Comparison of ENCODE assay signal across 11 cellular contexts in the genomic region with DNA sequence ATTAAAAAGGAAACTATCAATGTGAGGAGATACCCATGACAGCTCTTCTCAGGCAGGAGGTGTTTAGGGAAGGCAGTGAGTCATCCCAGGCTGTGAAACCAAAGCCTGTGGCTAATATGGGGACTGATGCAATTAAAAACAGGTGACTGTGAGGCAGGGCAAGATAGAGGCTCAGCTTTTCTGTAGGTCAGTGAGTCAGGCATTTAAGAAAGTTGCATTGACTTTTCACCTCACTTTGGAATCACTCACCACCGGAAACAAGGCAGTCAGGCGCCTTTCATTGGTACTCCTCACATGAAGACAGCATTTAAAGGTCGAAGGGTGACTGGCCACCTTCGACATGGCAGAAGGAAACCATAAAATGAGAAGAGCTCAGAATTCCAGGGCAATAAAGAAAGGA. TPM values are rescaled to one million over a fixed set of nuclear protein-coding genes. Genes with fewer than 3 reads are reported as not detected.
A peak's percentile ranks its signal among the peaks of the same experiment; 100 is the strongest.
DNase-seq lines count a peak whose midpoint lies in the region; ATAC-seq, FAIRE-seq and TF ChIP-seq lines count a peak whose summit lies in the region.
"Had no signal": no experiment of that assay in that cellular context is flagged by ENCODE, and none has a peak within 500 bp of the region (broad histone marks: within the 10 kb centered on the region; RNA-seq: fewer than 3 reads in every experiment).

No MANE protein-coding gene starts in this region.

- POLR2A ChIA-PET in GM12878 (lab: Charles Lee), result no interaction called here

- TF ChIP-seq CTCF in GM12878 (IDR thresholded peaks at IDR 0.05 in 2 of 3, conservative IDR thresholded peaks at IDR 0.05 in 1 of 3; ENCODE audit: control insufficient read depth in 2 of 3, extremely low read depth in 1 of 3, insufficient read depth in 1 of 3, low read depth in 3 of 3, low read length in 3 of 3), result no peak

- no peaks in the 10 kb centered on the region for H3K79me2 ChIP-seq in GM12878 (ENCODE audit: control insufficient read depth, insufficient read depth, low read length)

- ATAC-seq in GM19025 (IDR thresholded peaks at IDR 0.05; ENCODE audit: low read depth, unreplicated experiment) (peak; percentile 64), HG03439 (IDR thresholded peaks at IDR 0.05; ENCODE audit: unreplicated experiment) (peak; percentile 79), GM12878 (peak; percentile 87)

- TF ChIP-seq EP300 in GM12878 (IDR thresholded peaks at IDR 0.05; ENCODE audit: borderline replicate concordance in 1 of 2, control insufficient read depth in 1 of 2, low read depth in 2 of 2, low read length in 2 of 2), result no peak

- intact Hi-C loops in GM12878 (cut with micrococcal nuclease; ENCODE audit: unreplicated experiment), result no loop called here

- CTCF ChIA-PET in GM12878 (lab: Yijun Ruan, JAX), result no interaction called here

- BruUV-seq in GM12878 (replicated peaks; lab: Mats Ljungman, UMichigan), result no TSS peak

- H3K4me2 ChIP-seq in GM12878 (ENCODE audit: control insufficient read depth, insufficient read depth), result no peak overlapping the region

- no peak overlapping the region for H2AFZ ChIP-seq in GM12878 (ENCODE audit: control insufficient read depth, low read depth, low read length)

- no peak for TF ChIP-seq POLR2A in GM12878 (IDR thresholded peaks at IDR 0.05; ENCODE audit: low read depth, low read length)

- H3K4me3 ChIP-seq in GM12878 (no peak overlapping the region), small intestine (ENCODE audit: low read depth in 1 of 2, low read length in 2 of 2) (no peak overlapping the region)
- H3K4me3 ChIP-seq: ovary had no signal

- H3K27me3 ChIP-seq in GM12878 (replicated peaks in 1 of 2; ENCODE audit: control insufficient read depth in 2 of 2, insufficient read depth in 2 of 2, low read length in 1 of 2) (no peaks in the 10 kb centered on the region), small intestine (ENCODE audit: control insufficient read depth in 2 of 2, insufficient read depth in 2 of 2, low read length in 2 of 2) (no peaks in the 10 kb centered on the region)
- H3K27me3 ChIP-seq: ovary had no signal

- WGBS in GM12878 (ENCODE audit: insufficient coverage, insufficient replicate concordance, low lambda C conversion rate, missing lambda C conversion rate), result 1% methylated on average over 4 of the region's 4 CpGs
- WGBS in small intestine, 3 donors, result 72 to 82% (median 74%) methylated on average over 4 of the region's 4 CpGs

- H3K27ac ChIP-seq in GM12878 (ENCODE audit: control insufficient read depth, insufficient read depth), result no peak overlapping the region
- H3K27ac ChIP-seq in small intestine (ENCODE audit: low read depth in 1 of 2, low read length in 1 of 2), result no peak overlapping the region
- H3K27ac ChIP-seq: ovary had no signal

- RAD21 ChIA-PET in GM12878 (lab: Charles Lee; ENCODE audit: unreplicated experiment), result no interaction called here

- no peak for TF ChIP-seq RAD21 in GM12878 (IDR thresholded peaks at IDR 0.05; ENCODE audit: insufficient read depth, low read depth, low read length)

- SMC1A ChIA-PET in GM12878 (lab: Charles Lee; ENCODE audit: uncharacterized antibody, unreplicated experiment), result interaction anchor here (1.4 kb wide), 1 partner anchor 17 kb away, joined by 3 read pairs; no protein-coding TSS in a partner anchor

- H3K9ac ChIP-seq in GM12878 (ENCODE audit: control insufficient read depth, insufficient read depth, low read length), result no peak overlapping the region

- in situ Hi-C loops in ACHN (cut with HindIII; ENCODE audit: low pct_ligation_motif_present, low pct_unique_long_range_greater_than_20kb, low sequenced_read_pairs), result no loop called here
- in situ Hi-C loops in GM12878 (cut with MboI), result no loop called here

- no peaks in the 10 kb centered on the region for H3K9me3 ChIP-seq in GM12878 (replicated peaks; ENCODE audit: control insufficient read depth, insufficient read depth, low read length)
- H3K9me3 ChIP-seq in small intestine (ENCODE audit: control insufficient read depth, low read depth), result no peaks in the 10 kb centered on the region
- H3K9me3 ChIP-seq: ovary had no signal

- H3K36me3 ChIP-seq in GM12878 (ENCODE audit: control insufficient read depth in 2 of 2, insufficient read depth in 2 of 2, low read length in 1 of 2), result no peaks in the 10 kb centered on the region
- no peaks in the 10 kb centered on the region for H3K36me3 ChIP-seq in small intestine (ENCODE audit: control insufficient read depth in 2 of 2, insufficient read depth in 2 of 2, low read length in 2 of 2)
- H3K36me3 ChIP-seq: ovary had no signal

- FAIRE-seq in GM12878 (lab: Jason Lieb, UNC) (peak; percentile 38), small intestine (lab: Jason Lieb, UNC) (no peak)

- DNase-seq in ACHN, result peak; percentile 34
- peak; percentile 1 for DNase-seq in GM12878 (ENCODE audit: low read depth, low spot score)
- DNase-seq in stimulated activated naive CD4-positive, alpha-beta T cell (lab: John Stamatoyannopoulos, UW), result no peak
- no peak for DNase-seq in small intestine
- no peak for DNase-seq in T-helper 2 cell
- no peak for DNase-seq in D341Med (ENCODE audit: low spot score)
- DNase-seq: DMS79, NCI-H748 treated with DMSO at 0.1 percent for 48 hours, ovary had no signal

- H3K4me1 ChIP-seq in GM12878 (ENCODE audit: control insufficient read depth, insufficient read depth, low read length), result no peaks in the 10 kb centered on the region
- no peaks in the 10 kb centered on the region for H3K4me1 ChIP-seq in small intestine (ENCODE audit: control insufficient read depth in 2 of 2, insufficient read depth in 1 of 2, low read depth in 1 of 2, low read length in 1 of 2)

- H4K20me1 ChIP-seq in GM12878 (ENCODE audit: control insufficient read depth, insufficient read depth), result no peaks in the 10 kb centered on the region

TF ChIP-seq in GM12878, 131 proteins besides CTCF, POLR2A, EP300 and RAD21:
- no peak for TF ChIP-seq HDGF (IDR thresholded peaks at IDR 0.05)
- peak; percentile 34 for TF ChIP-seq JUNB (IDR thresholded peaks at IDR 0.05)
- peak in 1 of 2 experiments; percentile 25; a peak in 1 of 4 replicates for TF ChIP-seq IKZF2 (IDR thresholded peaks at IDR 0.05)
- peak; percentile 72 for TF ChIP-seq RUNX3 (IDR thresholded peaks at IDR 0.05; ENCODE audit: low read length)
- no peak for TF ChIP-seq GABPA (IDR thresholded peaks at IDR 0.05; ENCODE audit: low read depth)
- peak in 1 of 2 experiments; percentile 49; a peak in 2 of 4 replicates for TF ChIP-seq ETV6 (conservative IDR thresholded peaks at IDR 0.05 in 1 of 2, IDR thresholded peaks at IDR 0.05 in 1 of 2; ENCODE audit: borderline replicate concordance in 1 of 2, low read depth in 1 of 2)

RNA-seq across cellular contexts. Expression of a gene that starts 54.5 kb away (rescaled TPM):
- not detected in 2 replicates for total RNA-seq in GM12878 (2013; cell fraction: nucleolus; rRNA removed)
- total RNA-seq in GM12878 (2014; rRNA removed) (under 0.01 TPM in 1 of 2 replicates, not detected in the other), GM12878 (2014; rRNA removed; fragmentation: Illumina TruSeq; extraction: Trizol) (not detected in 2 replicates), GM12878 (2021) (not detected in 2 replicates)
- not detected for polyA plus RNA-seq in GM12878 (2011; ENCODE audit: low read depth)
- polyA plus RNA-seq in GM12878 (2011; rRNA removed) (0.01 and 0.03 TPM in 2 replicates), GM12878 (2014; fragmentation: Illumina TruSeq; extraction: Trizol) (under 0.01 TPM in 1 of 2 replicates, not detected in the other), GM12878 (2014; fragmentation: Nextera tagmentation; extraction: Ambion mirVana) (not detected), GM12878 (2014; rRNA removed) (not detected in 2 replicates), GM12878 (2016; fragmentation: Nextera tagmentation; extraction: Ambion mirVana) (under 1 TPM in 1 of 2 experiments, not detected in 1; 0.06 TPM), small intestine (under 1 TPM in 1 of 3 donors, not detected in 2; 0.12 TPM)
- under 0.01 TPM in 1 of 2 replicates, not detected in the other for polyA plus RNA-seq in GM12878 (2011; cell fraction: cytosol; rRNA removed)
- 0.03 and 0.06 TPM in 2 replicates for polyA plus RNA-seq in GM12878 (2011; cell fraction: nucleus; rRNA removed)
- not detected in 2 replicates for polyA plus RNA-seq in GM12878 (2012)
- polyA minus RNA-seq in GM12878 (2011; rRNA and poly(A)+ RNA removed), result 0.07 and 0.15 TPM in 2 replicates
- not detected in 2 replicates for polyA minus RNA-seq in GM12878 (2011; cell fraction: cytosol; rRNA and poly(A)+ RNA removed)
- polyA minus RNA-seq in GM12878 (2011; cell fraction: nucleus; rRNA and poly(A)+ RNA removed), result 0.10 and 0.36 TPM in 2 replicates

Comparison
In these comparisons a context has a peak if more than half of its experiments do, and no peak if none do; other contexts are left out.
1. DNase-seq: peak in ACHN (single experiment) and GM12878 (single experiment); none in stimulated activated naive CD4-positive, alpha-beta T cell (0 of 6), small intestine (single experiment), T-helper 2 cell (0 of 5) and D341Med (single experiment).
2. Peak in every context shown above with its lines, with median percentiles within 50 percentile points of each other: ATAC-seq.